14 cellular contexts compared by ENCODE assay signal in the genomic region with DNA sequence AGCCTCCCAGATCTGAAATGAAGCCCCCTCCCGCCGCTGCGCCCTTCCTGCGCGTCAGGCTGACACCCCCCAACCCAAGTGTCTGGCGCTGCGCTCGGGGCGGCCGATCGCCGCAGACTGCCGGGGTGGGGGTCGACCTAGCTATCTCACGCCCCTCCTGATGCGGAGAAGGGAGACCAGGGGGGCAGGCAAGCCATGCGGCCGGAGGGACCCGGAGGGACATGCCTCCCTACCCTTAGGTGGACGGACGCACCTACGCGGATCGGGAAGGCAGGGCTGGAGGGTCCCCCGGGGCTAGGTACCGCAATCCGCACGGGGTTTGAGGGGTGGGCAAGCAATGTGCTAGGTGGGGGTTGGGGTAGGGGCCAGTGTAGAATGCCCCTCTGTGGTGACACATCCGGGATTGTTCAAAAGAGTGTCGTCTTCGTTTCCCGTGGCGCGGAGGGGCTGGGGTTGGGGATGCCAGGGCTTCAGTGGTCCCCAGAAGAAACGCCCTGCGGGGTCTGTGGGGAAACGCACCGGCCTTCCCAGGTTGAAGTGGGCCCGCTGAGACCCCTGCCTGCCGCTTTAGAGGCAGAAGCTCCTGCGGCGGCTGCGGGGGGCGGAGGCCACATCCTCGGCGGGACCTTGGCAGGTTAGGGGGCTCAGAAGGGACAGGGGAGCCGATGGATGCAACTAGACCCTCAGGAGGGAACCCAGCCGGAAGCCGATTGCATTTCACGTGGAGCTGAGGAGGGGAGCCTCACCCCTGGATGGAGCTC. TPM values are rescaled to one million over a fixed set of nuclear protein-coding genes. Genes with fewer than 3 reads are reported as not detected.
A peak's percentile ranks its signal among the peaks of the same experiment; 100 is the strongest.
DNase-seq lines count a peak whose midpoint lies in the region; ATAC-seq and TF ChIP-seq lines count a peak whose summit lies in the region.
"Had no signal": no experiment of that assay in that cellular context is flagged by ENCODE, and none has a peak within 500 bp of the region (broad histone marks: within the 10 kb centered on the region; RNA-seq: fewer than 3 reads in every experiment).

No MANE protein-coding gene starts in this region.

- H3K27me3 ChIP-seq in heart right ventricle (peaks cover 0 to 60% (median 43%) of the 10 kb centered on the region in 7 donors), neuron (ENCODE audit: insufficient read depth, low read length) (peaks cover 62% of the 10 kb centered on the region), vagina (no peaks in the 10 kb centered on the region)

- no peak for DNase-seq in heart right ventricle
- no peak for DNase-seq in left cardiac atrium
- no peak for DNase-seq in glutamatergic neuron
- DNase-seq in vagina (ENCODE audit: extremely low spot score in 2 of 2) = no peak
- DNase-seq in NCI-H774 (lab: John Stamatoyannopoulos, UW) = no peak
- DNase-seq in NCI-H226 = no peak
- DNase-seq: activated CD8-positive, alpha-beta T cell treated with anti-CD3 and anti-CD28 coated beads, Interleukin-2, amount 10 ng/mL, durations not matched to agents 7 days and 5 days; activated naive CD4-positive, alpha-beta T cell treated with Interleukin-2 at 50 U/mL for 16 hours; foreskin fibroblast; NCI-H2107; T-helper 9 cell had no signal

- no peak for ATAC-seq in heart right ventricle
- ATAC-seq in left cardiac atrium = no peak
- ATAC-seq in activated CD4-positive, CD25-positive, alpha-beta regulatory T cell treated with anti-CD3 and anti-CD28 coated beads, Interleukin-2, amount 50 U/mL, for 24 hours = no peak
- ATAC-seq: activated CD8-positive, alpha-beta T cell treated with anti-CD3 and anti-CD28 coated beads, Interleukin-2, amount 10 ng/mL, durations not matched to agents 7 days and 5 days had no signal

- intact Hi-C loops in heart right ventricle (cut with DNase I) = loop anchor here in 1 of 10 donors (10.0 kb wide), 1 partner anchor 68 kb away; no protein-coding TSS in a partner anchor
- intact Hi-C loops in left cardiac atrium (cut with DNase I) = no loop called here
- intact Hi-C loops in vagina (cut with DNase I) = no loop called here

- peak overlapping the region; percentile 53 for H2AFZ ChIP-seq in neuron (ENCODE audit: low read depth, low read length)

- TF ChIP-seq CTCF in heart right ventricle (IDR thresholded peaks at IDR 0.05) = no peak
- no peak for TF ChIP-seq CTCF in glutamatergic neuron (IDR thresholded peaks at IDR 0.05; ENCODE audit: partially characterized antibody, unreplicated experiment)
- TF ChIP-seq CTCF in vagina (IDR thresholded peaks at IDR 0.05) = no peak

- H3K4me3 ChIP-seq in heart right ventricle (peak overlapping the region; percentile 37 to 63 (median 52)), neuron (ENCODE audit: low read length) (peak overlapping the region; percentile 41), vagina (peak overlapping the region; percentile 55 to 57)

- H3K4me1 ChIP-seq in heart right ventricle (peaks cover 0 to 29% (median 7%) of the 10 kb centered on the region in 9 donors), neuron (ENCODE audit: insufficient read depth, low read length) (peaks cover 4% of the 10 kb centered on the region), vagina (peaks cover 7% of the 10 kb centered on the region)

- peaks cover 9% of the 10 kb centered on the region for H3K9me3 Mint-ChIP-seq in glutamatergic neuron (ENCODE audit: unreplicated experiment)
- H3K9me3 Mint-ChIP-seq: memory B cell had no signal

- no peaks in the 10 kb centered on the region for H3K36me3 Mint-ChIP-seq in glutamatergic neuron (ENCODE audit: unreplicated experiment)
- H3K36me3 Mint-ChIP-seq: memory B cell had no signal

- H3K36me3 ChIP-seq in heart right ventricle (no peaks in the 10 kb centered on the region), neuron (ENCODE audit: insufficient read depth, low read length) (no peaks in the 10 kb centered on the region), vagina (no peaks in the 10 kb centered on the region)

- no peak overlapping the region for H3K27ac Mint-ChIP-seq in glutamatergic neuron (ENCODE audit: unreplicated experiment)
- H3K27ac Mint-ChIP-seq: activated CD8-positive, alpha-beta T cell treated with anti-CD3 and anti-CD28 coated beads, Interleukin-2, amount 10 ng/mL, durations not matched to agents 7 days and 5 days; memory B cell had no signal

- H3K9me3 ChIP-seq in heart right ventricle (no peaks in the 10 kb centered on the region), neuron (ENCODE audit: low read length) (no peaks in the 10 kb centered on the region), vagina (no peaks in the 10 kb centered on the region)

- peaks cover 15% of the 10 kb centered on the region for H3K27me3 Mint-ChIP-seq in glutamatergic neuron (ENCODE audit: unreplicated experiment)

- H3K27ac ChIP-seq in heart right ventricle (peak overlapping the region in 3 of 10 donors; percentile 15 to 72 (median 26)), vagina (peak overlapping the region; percentile 53)

- peak overlapping the region; percentile 61 for H3K4me3 Mint-ChIP-seq in glutamatergic neuron (ENCODE audit: unreplicated experiment)
- H3K4me3 Mint-ChIP-seq: activated CD8-positive, alpha-beta T cell treated with anti-CD3 and anti-CD28 coated beads, Interleukin-2, amount 10 ng/mL, durations not matched to agents 7 days and 5 days; memory B cell had no signal

- H3K4me1 Mint-ChIP-seq in glutamatergic neuron (ENCODE audit: low read depth, unreplicated experiment) = peaks cover 4% of the 10 kb centered on the region
- H3K4me1 Mint-ChIP-seq: memory B cell had no signal

- 2 to 4% methylated on average over 50 of the region's 50 CpGs for WGBS in heart right ventricle, 2 donors

- no peak for TF ChIP-seq POLR2A in vagina (IDR thresholded peaks at IDR 0.05)

RNA-seq across cellular contexts. Expression of a gene that starts 0.9 kb away (rescaled TPM):
- total RNA-seq in heart right ventricle = 1 to 10 TPM in 9 of 10 donors, under 1 TPM in 1; 0.94 to 5.8 (median 1.8) TPM
- 1 to 10 TPM in 1 of 2 donors, under 1 TPM in 1; 0.59 to 1.1 TPM for polyA plus RNA-seq in heart right ventricle
- 1 to 10 TPM; 1.0 to 4.8 TPM for total RNA-seq in left cardiac atrium
- 0.71 TPM for total RNA-seq in glutamatergic neuron (ENCODE audit: unreplicated experiment)
- 12.0 TPM for total RNA-seq in vagina
- total RNA-seq: activated CD8-positive, alpha-beta T cell treated with anti-CD3 and anti-CD28 coated beads, Interleukin-2, amount 10 ng/mL, durations not matched to agents 7 days and 5 days had no signal
